In genomic region chr17:70668276-70668937, GRCh38 we compare ENCODE assay signal across 19 cellular contexts.
DNase-seq lines count a peak whose midpoint lies in the region; ATAC-seq, FAIRE-seq and TF ChIP-seq lines count a peak whose summit lies in the region.
"Had no signal": no experiment of that assay in that cellular context is flagged by ENCODE, and none has a peak within 500 bp of the region (broad histone marks: within the 10 kb centered on the region; RNA-seq: fewer than 3 reads in every experiment).

No MANE protein-coding gene starts in this region.

- peak overlapping the region; percentile 51; the same call in 1 of the 2 replicates for H2AFZ ChIP-seq in H1 (ENCODE audit: low read length)
- H2AFZ ChIP-seq: GM23248 had no signal

- TF ChIP-seq EP300 in H1 (IDR thresholded peaks at IDR 0.05; ENCODE audit: borderline replicate concordance in 1 of 2, low read depth in 2 of 2, low read length in 2 of 2) = no peak

- intact Hi-C loops in aorta (cut with DNase I) = no loop called here

- no peaks in the 10 kb centered on the region for H3K9me3 ChIP-seq in H1 (ENCODE audit: insufficient read depth in 2 of 2, low read depth in 1 of 2, low read length in 1 of 2)
- H3K9me3 ChIP-seq in small intestine (ENCODE audit: control insufficient read depth, low read depth) = no peaks in the 10 kb centered on the region
- no peaks in the 10 kb centered on the region for H3K9me3 ChIP-seq in aorta (ENCODE audit: control insufficient read depth, low read length)
- H3K9me3 ChIP-seq: BLaER1 had no signal

- H3K4me1 ChIP-seq in H1 (replicated peaks in 1 of 4; ENCODE audit: control insufficient read depth in 3 of 4, insufficient read depth in 4 of 4, low read length in 3 of 4) = no peaks in the 10 kb centered on the region
- H3K4me1 ChIP-seq in small intestine (ENCODE audit: control insufficient read depth in 2 of 2, insufficient read depth in 1 of 2, low read depth in 1 of 2, low read length in 1 of 2) = peaks cover 0 to 4% of the 10 kb centered on the region in 2 donors
- no peaks in the 10 kb centered on the region for H3K4me1 ChIP-seq in aorta (ENCODE audit: control insufficient read depth in 1 of 2, insufficient read depth in 2 of 2, low read length in 2 of 2)

- H3K4ac ChIP-seq in H1 (replicated peaks; ENCODE audit: insufficient read length, low read depth, low read length) = no peak overlapping the region

- H2BK12ac ChIP-seq in H1 (ENCODE audit: low read depth, low read length) = no peak overlapping the region

- H4K91ac ChIP-seq in H1 (replicated peaks; ENCODE audit: insufficient read length, low read length) = no peak overlapping the region

- POLR2A ChIA-PET in H1 (lab: Charles Lee; ENCODE audit: partially characterized antibody) = no interaction called here

- H3K79me1 ChIP-seq in H1 (ENCODE audit: low read depth, low read length) = no peaks in the 10 kb centered on the region

- H3K4me2 ChIP-seq in H1 (ENCODE audit: insufficient read depth in 1 of 2, low read depth in 2 of 2, low read length in 2 of 2) = no peak overlapping the region
- H3K4me2 ChIP-seq: BLaER1 had no signal

- no peaks in the 10 kb centered on the region for H3K79me2 ChIP-seq in H1 (ENCODE audit: control insufficient read depth in 1 of 2, insufficient read depth in 2 of 2, low read length in 2 of 2)

- H3K27ac ChIP-seq in H1 (ENCODE audit: low read depth, low read length) (no peak overlapping the region), small intestine (ENCODE audit: low read depth in 1 of 2, low read length in 1 of 2) (no peak overlapping the region), aorta (ENCODE audit: low read depth in 1 of 2, low read length in 2 of 2) (no peak overlapping the region)
- H3K27ac ChIP-seq: BLaER1, GM23248 had no signal

- no peaks in the 10 kb centered on the region for H3K23me2 ChIP-seq in H1 (ENCODE audit: low read depth, low read length)

- H3K18ac ChIP-seq in H1 (ENCODE audit: extremely low read depth, low read length) = no peak overlapping the region

- no peak overlapping the region for H2BK20ac ChIP-seq in H1 (ENCODE audit: low read length)

- no peaks in the 10 kb centered on the region for H4K20me1 ChIP-seq in H1 (replicated peaks in 1 of 2; ENCODE audit: control insufficient read depth in 1 of 2, insufficient read depth in 2 of 2, low read length in 2 of 2)
- H4K20me1 ChIP-seq: BLaER1 had no signal

- no peak overlapping the region for H2BK15ac ChIP-seq in H1 (ENCODE audit: low read length)

- DNase-seq in DMS53 (lab: John Stamatoyannopoulos, UW) (peak; percentile 87), NCI-H510A (lab: John Stamatoyannopoulos, UW) (peak; percentile 84), H1 (ENCODE audit: low read depth in 1 of 2, low spot score in 2 of 2) (no peak), small intestine (peak; percentile 82), aorta (no peak)
- DNase-seq: CD8-positive, alpha-beta memory T cell; GDM1; GM23248; HCEC 1CT; MM.1S; NCI-H1092; NCI-H146; NCI-H2029 treated with DMSO at 0.1 percent for 48 hours had no signal

- ATAC-seq in HG02610 (IDR thresholded peaks at IDR 0.05; ENCODE audit: unreplicated experiment) (no peak), GM21360 (IDR thresholded peaks at IDR 0.05; ENCODE audit: unreplicated experiment) (no peak), aorta (ENCODE audit: low FRiP score) (no peak)
- ATAC-seq: Panc1, Right ventricle myocardium inferior had no signal

- H2AK5ac ChIP-seq in H1 (ENCODE audit: low read depth, low read length) = no peak overlapping the region

- H4K5ac ChIP-seq in H1 (ENCODE audit: insufficient read length, low read depth, low read length) = no peak overlapping the region

- H3K36me3 ChIP-seq in H1 (ENCODE audit: control insufficient read depth in 2 of 4, insufficient read depth in 4 of 4, low read length in 3 of 4) (no peaks in the 10 kb centered on the region), small intestine (ENCODE audit: control insufficient read depth in 2 of 2, insufficient read depth in 2 of 2, low read length in 2 of 2) (no peaks in the 10 kb centered on the region), aorta (ENCODE audit: control insufficient read depth in 1 of 2, insufficient read depth in 2 of 2, low read length in 1 of 2) (no peaks in the 10 kb centered on the region)
- H3K36me3 ChIP-seq: BLaER1 had no signal

- 91% methylated on average over 10 of the region's 10 CpGs; no CpG with 5 or more reads in 1 of the 2 experiments for WGBS in H1 (ENCODE audit: extremely low coverage in 1 of 2, insufficient coverage in 1 of 2, insufficient read length in 1 of 2, insufficient replicate concordance in 2 of 2, low coverage in 1 of 2, low lambda C conversion rate in 2 of 2, missing lambda C conversion rate in 1 of 2), 2 experiments
- WGBS in small intestine, 3 donors = 32 to 74% (median 52%) methylated on average over 10 of the region's 10 CpGs
- 78 to 80% methylated on average over 10 of the region's 10 CpGs for WGBS in aorta, 2 donors

- H2BK120ac ChIP-seq in H1 (replicated peaks; ENCODE audit: low read depth, low read length) = no peak overlapping the region

- H3K14ac ChIP-seq in H1 (ENCODE audit: insufficient read length) = no peak overlapping the region

- FAIRE-seq in H1 (lab: Jason Lieb, UNC) (no peak), small intestine (lab: Jason Lieb, UNC) (no peak)
- FAIRE-seq: D721Med had no signal

- no peak for TF ChIP-seq RAD21 in H1 (IDR thresholded peaks at IDR 0.05 in 1 of 2, conservative IDR thresholded peaks at IDR 0.05 in 1 of 2; ENCODE audit: low read depth in 2 of 2, low read length in 2 of 2)

- no peak overlapping the region for H3K23ac ChIP-seq in H1 (ENCODE audit: insufficient read length)

- H3K9ac ChIP-seq in H1 (replicated peaks in 1 of 4; ENCODE audit: extremely low read depth in 1 of 4, low read depth in 3 of 4, low read length in 3 of 4) = no peak overlapping the region
- H3K9ac ChIP-seq: BLaER1, GM23248 had no signal

- no peak overlapping the region for H3K56ac ChIP-seq in H1 (replicated peaks; ENCODE audit: insufficient read length, low read depth, low read length)

- no peak overlapping the region for H3K4me3 ChIP-seq in H1 (ENCODE audit: extremely low read depth in 1 of 4, insufficient read depth in 2 of 4, low read depth in 3 of 4, low read length in 4 of 4)
- no peak overlapping the region for H3K4me3 ChIP-seq in small intestine (ENCODE audit: low read depth in 1 of 2, low read length in 2 of 2)
- H3K4me3 ChIP-seq in aorta (ENCODE audit: low read length in 2 of 2) = no peak overlapping the region
- H3K4me3 ChIP-seq: BLaER1, GM23248 had no signal

- TF ChIP-seq CTCF in H1 (IDR thresholded peaks at IDR 0.05; ENCODE audit: control extremely low read depth in 1 of 3, insufficient read depth in 1 of 3, low read depth in 1 of 3, low read length in 3 of 3) = no peak

- H2BK5ac ChIP-seq in H1 (ENCODE audit: low read depth, low read length) = no peak overlapping the region

- no peak overlapping the region for H4K8ac ChIP-seq in H1 (ENCODE audit: extremely low read depth, insufficient read depth, low read length)

- CTCF ChIA-PET in H1 (lab: Charles Lee; ENCODE audit: partially characterized antibody) = no interaction called here

- no peak for TF ChIP-seq POLR2A in H1 (IDR thresholded peaks at IDR 0.05; ENCODE audit: control extremely low read depth in 1 of 2, low read depth in 2 of 2, low read length in 2 of 2)

- H3K27me3 ChIP-seq in H1 (replicated peaks in 1 of 4; ENCODE audit: control insufficient read depth in 3 of 4, extremely low read depth in 1 of 4, insufficient read depth in 3 of 4, low read length in 3 of 4) (no peaks in the 10 kb centered on the region), small intestine (ENCODE audit: control insufficient read depth in 2 of 2, insufficient read depth in 2 of 2, low read length in 2 of 2) (no peaks in the 10 kb centered on the region), aorta (ENCODE audit: control insufficient read depth in 1 of 2, insufficient read depth in 2 of 2, low read length in 1 of 2) (no peaks in the 10 kb centered on the region)
- H3K27me3 ChIP-seq: BLaER1 had no signal

TF ChIP-seq in H1, 55 proteins besides CTCF, POLR2A, EP300 and RAD21 (continues in another document):
- TF ChIP-seq FOSL1 (IDR thresholded peaks at IDR 0.05; ENCODE audit: insufficient read depth, low read depth, low read length) (no peak), TAF7 (optimal IDR thresholded peaks at IDR 0.05; ENCODE audit: borderline replicate concordance, low read depth, low read length) (no peak), NANOG (IDR thresholded peaks at IDR 0.05; ENCODE audit: insufficient read depth, low read depth, low read length, poor library complexity, severe bottlenecking) (no peak), SAP30 (IDR thresholded peaks at IDR 0.05; ENCODE audit: insufficient read depth, insufficient replicate concordance, low read length) (no peak), CHD1 (IDR thresholded peaks at IDR 0.05; ENCODE audit: low read depth, low read length) (no peak), PHF8 (conservative IDR thresholded peaks at IDR 0.05; ENCODE audit: low read depth, low read length) (no peak), SP2 (IDR thresholded peaks at IDR 0.05; ENCODE audit: low read length) (no peak), BACH1 (IDR thresholded peaks at IDR 0.05; ENCODE audit: low read length) (no peak), HDAC6 (IDR thresholded peaks at IDR 0.05; ENCODE audit: low read depth, low read length) (no peak), JUN (IDR thresholded peaks at IDR 0.05; ENCODE audit: low read depth, low read length) (no peak), BCL11A (IDR thresholded peaks at IDR 0.05; ENCODE audit: low read depth in 2 of 2, low read length in 2 of 2) (no peak), SUZ12 (IDR thresholded peaks at IDR 0.05; ENCODE audit: low read length) (no peak), TBP (IDR thresholded peaks at IDR 0.05; ENCODE audit: low read depth, low read length) (no peak), USF2 (IDR thresholded peaks at IDR 0.05; ENCODE audit: low read length) (no peak), TAF1 (IDR thresholded peaks at IDR 0.05; ENCODE audit: low read depth, low read length) (no peak), KDM4A (IDR thresholded peaks at IDR 0.05; ENCODE audit: low read depth, low read length, severe bottlenecking) (no peak)
- TF ChIP-seq, protein P1, sequence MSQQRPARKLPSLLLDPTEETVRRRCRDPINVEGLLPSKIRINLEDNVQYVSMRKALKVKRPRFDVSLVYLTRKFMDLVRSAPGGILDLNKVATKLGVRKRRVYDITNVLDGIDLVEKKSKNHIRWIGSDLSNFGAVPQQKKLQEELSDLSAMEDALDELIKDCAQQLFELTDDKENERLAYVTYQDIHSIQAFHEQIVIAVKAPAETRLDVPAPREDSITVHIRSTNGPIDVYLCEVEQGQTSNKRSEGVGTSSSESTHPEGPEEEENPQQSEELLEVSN (IDR thresholded peaks at IDR 0.05) = no peak

Comparison
In these comparisons a context has a peak if more than half of its experiments do, and no peak if none do; other contexts are left out.
1. DNase-seq: peak in DMS53 (single experiment), NCI-H510A (single experiment) and small intestine (single experiment); none in H1 (0 of 2) and aorta (0 of 2).